In genomic region chr14:64952598-64953309, GRCh38 we compare ENCODE assay signal across 10 cellular contexts. TPM values are rescaled to one million over a fixed set of nuclear protein-coding genes. Genes with fewer than 3 reads are reported as not detected.
A peak's percentile ranks its signal among the peaks of the same experiment; 100 is the strongest.
DNase-seq lines count a peak whose midpoint lies in the region; ATAC-seq, FAIRE-seq and TF ChIP-seq lines count a peak whose summit lies in the region.
"Had no signal": no experiment of that assay in that cellular context is flagged by ENCODE, and none has a peak within 500 bp of the region (broad histone marks: within the 10 kb centered on the region; RNA-seq: fewer than 3 reads in every experiment).

No MANE protein-coding gene starts in this region.

- CTCF ChIA-PET in activated CD8-positive, alpha-beta memory T cell treated with anti-CD3 and anti-CD28 coated beads, Interleukin-2, amount 10 ng/mL, durations not matched to agents 7 days and 5 days (lab: Charles Lee): interaction anchor here (1.0 to 1.3 kb wide), 3 partner anchors 9 to 188 kb away, joined by 3 read pairs; no protein-coding TSS in a partner anchor

- peaks cover 28% of the 10 kb centered on the region for H3K4me1 ChIP-seq in GM23338 (ENCODE audit: insufficient read depth)
- peaks cover 43% of the 10 kb centered on the region for H3K4me1 ChIP-seq in psoas muscle
- H3K4me1 ChIP-seq in effector memory CD4-positive, alpha-beta T cell (ENCODE audit: control insufficient read depth, insufficient read depth, low read length, poor library complexity, severe bottlenecking): no peaks in the 10 kb centered on the region

- H3K9me3 ChIP-seq in psoas muscle: no peaks in the 10 kb centered on the region
- H3K9me3 ChIP-seq in effector memory CD4-positive, alpha-beta T cell (ENCODE audit: control insufficient read depth, low read length): no peaks in the 10 kb centered on the region

- intact Hi-C loops in psoas muscle (cut with DNase I): no loop called here

- no peak for FAIRE-seq in frontal cortex (lab: Jason Lieb, UNC)

- peak overlapping the region; percentile 79 for H3K27ac Mint-ChIP-seq in GM23338
- no peak overlapping the region for H3K27ac Mint-ChIP-seq in activated CD8-positive, alpha-beta memory T cell treated with anti-CD3 and anti-CD28 coated beads, Interleukin-2, amount 10 ng/mL, durations not matched to agents 7 days and 5 days

- no peaks in the 10 kb centered on the region; the same call in 1 of the 2 replicates for H4K20me1 ChIP-seq in GM23338 (replicated peaks; ENCODE audit: insufficient read depth)

- H3K4me3 Mint-ChIP-seq in GM23338: no peak overlapping the region
- no peak overlapping the region for H3K4me3 Mint-ChIP-seq in activated CD8-positive, alpha-beta memory T cell treated with anti-CD3 and anti-CD28 coated beads, Interleukin-2, amount 10 ng/mL, durations not matched to agents 7 days and 5 days

- H3F3A ChIP-seq in GM23338 (replicated peaks; ENCODE audit: low read depth): peaks cover 10% of the 10 kb centered on the region

- peaks cover 29% of the 10 kb centered on the region for H3K36me3 Mint-ChIP-seq in GM23338 (ENCODE audit: low read depth)
- H3K36me3 Mint-ChIP-seq in activated CD8-positive, alpha-beta memory T cell treated with anti-CD3 and anti-CD28 coated beads, Interleukin-2, amount 10 ng/mL, durations not matched to agents 7 days and 5 days: no peaks in the 10 kb centered on the region

- peaks cover 4% of the 10 kb centered on the region for H3K27me3 Mint-ChIP-seq in GM23338 (ENCODE audit: insufficient read depth, low read depth, poor library complexity)
- H3K27me3 Mint-ChIP-seq in activated CD8-positive, alpha-beta memory T cell treated with anti-CD3 and anti-CD28 coated beads, Interleukin-2, amount 10 ng/mL, durations not matched to agents 7 days and 5 days: no peaks in the 10 kb centered on the region

- H3K9me2 ChIP-seq in GM23338 (ENCODE audit: insufficient read depth): no peaks in the 10 kb centered on the region

- ATAC-seq in GM23338: peak; percentile 64
- peak in 1 of 4 donors; percentile 15 for ATAC-seq in psoas muscle
- no peak for ATAC-seq in activated CD8-positive, alpha-beta memory T cell treated with anti-CD3 and anti-CD28 coated beads, Interleukin-2, amount 10 ng/mL, durations not matched to agents 7 days and 5 days

- H3K36me3 ChIP-seq in GM23338 (ENCODE audit: insufficient read depth) (peaks cover 5% of the 10 kb centered on the region; the same call in 1 of the 2 replicates), psoas muscle (ENCODE audit: insufficient read depth in 1 of 2, low read depth in 1 of 2) (peaks cover 0 to 16% of the 10 kb centered on the region in 2 donors)
- peaks cover 5% of the 10 kb centered on the region for H3K36me3 ChIP-seq in effector memory CD4-positive, alpha-beta T cell (ENCODE audit: control insufficient read depth, insufficient read depth, low read length)

- H3K27me3 ChIP-seq in GM23338 (ENCODE audit: insufficient read depth) (no peaks in the 10 kb centered on the region), psoas muscle (ENCODE audit: insufficient read depth in 3 of 3, low read length in 2 of 3) (no peaks in the 10 kb centered on the region)
- no peaks in the 10 kb centered on the region for H3K27me3 ChIP-seq in effector memory CD4-positive, alpha-beta T cell (replicated peaks; ENCODE audit: control insufficient read depth, insufficient read depth, low read length, poor library complexity, severe bottlenecking)

- TF ChIP-seq CTCF in GM23338 (conservative IDR thresholded peaks at IDR 0.05; ENCODE audit: low read depth in 2 of 2) (peak; percentile 44 to 57), psoas muscle (IDR thresholded peaks at IDR 0.05) (no peak)

- H3K9me3 Mint-ChIP-seq in GM23338: no peaks in the 10 kb centered on the region; the same call in 2 of the 3 replicates
- no peaks in the 10 kb centered on the region for H3K9me3 Mint-ChIP-seq in activated CD8-positive, alpha-beta memory T cell treated with anti-CD3 and anti-CD28 coated beads, Interleukin-2, amount 10 ng/mL, durations not matched to agents 7 days and 5 days (ENCODE audit: low read depth)

- no peak overlapping the region for H2AFZ ChIP-seq in GM23338

- WGBS in psoas muscle, 3 donors: 54 to 59% (median 58%) methylated on average over 7 of the region's 7 CpGs

- no peak overlapping the region; the same call in 1 of the 2 replicates for H3K27ac ChIP-seq in GM23338 (ENCODE audit: low read depth)
- peak overlapping the region; percentile 96 for H3K27ac ChIP-seq in psoas muscle
- H3K27ac ChIP-seq in effector memory CD4-positive, alpha-beta T cell (ENCODE audit: insufficient read depth, low read length, poor library complexity, severe bottlenecking): no peak overlapping the region

- DNase-seq in DMS 273 (lab: John Stamatoyannopoulos, UW; ENCODE audit: unreplicated experiment) (peak; percentile 20), DMS 273 treated with DMSO at 0.1 percent for 48 hours (lab: John Stamatoyannopoulos, UW) (no peak), GM23338 (ENCODE audit: low spot score) (peak; percentile 64), SK-MEL-5 (ENCODE audit: low read depth, low spot score) (peak; percentile 53), psoas muscle (no peak), frontal cortex (ENCODE audit: low spot score in 2 of 2) (no peak)
- no peak for DNase-seq in effector memory CD4-positive, alpha-beta T cell
- no peak for DNase-seq in activated CD8-positive, alpha-beta memory T cell treated with anti-CD3 and anti-CD28 coated beads, Interleukin-2, amount 10 ng/mL, durations not matched to agents 7 days and 5 days
- DNase-seq: 8988T, NCI-H187 treated with DMSO at 0.1 percent for 48 hours had no signal

- H3K4me1 Mint-ChIP-seq in GM23338: peaks cover 40% of the 10 kb centered on the region
- H3K4me1 Mint-ChIP-seq in activated CD8-positive, alpha-beta memory T cell treated with anti-CD3 and anti-CD28 coated beads, Interleukin-2, amount 10 ng/mL, durations not matched to agents 7 days and 5 days: no peaks in the 10 kb centered on the region

- no peak overlapping the region for H3K4me3 ChIP-seq in GM23338
- H3K4me3 ChIP-seq in psoas muscle: no peak overlapping the region
- H3K4me3 ChIP-seq in effector memory CD4-positive, alpha-beta T cell (ENCODE audit: insufficient read depth, low read depth, low read length, poor library complexity, severe bottlenecking): no peak overlapping the region

- no peak overlapping the region for H3K4me2 ChIP-seq in GM23338

- in situ Hi-C loops in SK-MEL-5 (cut with HindIII; ENCODE audit: low pct_unique_long_range_greater_than_20kb, low sequenced_read_pairs): no loop called here

- no peaks in the 10 kb centered on the region; the same call in 1 of the 2 replicates for H3K79me2 ChIP-seq in GM23338 (replicated peaks; ENCODE audit: insufficient read depth)

TF ChIP-seq in GM23338, 12 proteins besides CTCF, POLR2A, EP300 and RAD21 (continues in another document):
- TF ChIP-seq ZNF331 (CRISPR knock-in tag; IDR thresholded peaks at IDR 0.05; ENCODE audit: low read depth): no peak

RNA-seq across cellular contexts. Expression of gene GPX2, which starts 10.2 kb away (rescaled TPM):
- total RNA-seq in GM23338 (2014; rRNA removed; shearing (Covaris generic)): 1.8 and 2.2 TPM in 2 replicates
- polyA plus RNA-seq in GM23338 (2016; fragmentation: Nextera tagmentation; extraction: Ambion mirVana) (0.78 TPM in 2 replicates), psoas muscle (under 1 TPM in 2 of 3 donors, not detected in 1; 0.04 to 0.21 TPM)
- not detected in 2 replicates for total RNA-seq in SK-MEL-5 (2014; rRNA removed; shearing (Covaris generic))
- polyA plus RNA-seq in SK-MEL-5 (2015; cell fraction: cytosol; rRNA removed): not detected in 2 replicates
- polyA plus RNA-seq in SK-MEL-5 (2015; cell fraction: nucleus; rRNA removed): not detected in 2 replicates
- total RNA-seq in psoas muscle (not detected), frontal cortex (not detected)
- total RNA-seq in activated CD8-positive, alpha-beta memory T cell treated with anti-CD3 and anti-CD28 coated beads, Interleukin-2, amount 10 ng/mL, durations not matched to agents 7 days and 5 days: not detected

RNA-seq across cellular contexts. Expression of gene RAB15, which starts 19.4 kb away (rescaled TPM):
- total RNA-seq in GM23338 (2014; rRNA removed; shearing (Covaris generic)): 43.3 and 47.3 TPM in 2 replicates
- polyA plus RNA-seq in GM23338 (2016; fragmentation: Nextera tagmentation; extraction: Ambion mirVana) (17.4 and 20.0 TPM in 2 replicates), psoas muscle (1 to 10 TPM; 3.1 to 8.6 (median 3.3) TPM)
- total RNA-seq in SK-MEL-5 (2014; rRNA removed; shearing (Covaris generic)): 14.0 and 16.4 TPM in 2 replicates
- polyA plus RNA-seq in SK-MEL-5 (2015; cell fraction: cytosol; rRNA removed): 14.1 and 18.1 TPM in 2 replicates
- polyA plus RNA-seq in SK-MEL-5 (2015; cell fraction: nucleus; rRNA removed): 29.0 and 55.3 TPM in 2 replicates
- total RNA-seq in psoas muscle (10 to 100 TPM; 18.0 to 61.9 (median 24.2) TPM), frontal cortex (24.1 TPM)
- total RNA-seq in activated CD8-positive, alpha-beta memory T cell treated with anti-CD3 and anti-CD28 coated beads, Interleukin-2, amount 10 ng/mL, durations not matched to agents 7 days and 5 days: 1 to 10 TPM; 2.1 to 2.3 TPM

RNA-seq across cellular contexts. Expression of gene FNTB, which starts 33.9 kb away (rescaled TPM):
- total RNA-seq in GM23338 (2014; rRNA removed; shearing (Covaris generic)): 10.7 and 12.5 TPM in 2 replicates
- polyA plus RNA-seq in GM23338 (2016; fragmentation: Nextera tagmentation; extraction: Ambion mirVana): 7.8 and 8.6 TPM in 2 replicates
- total RNA-seq in SK-MEL-5 (2014; rRNA removed; shearing (Covaris generic)): 24.2 and 27.4 TPM in 2 replicates
- polyA plus RNA-seq in SK-MEL-5 (2015; cell fraction: cytosol; rRNA removed): 46.4 and 53.9 TPM in 2 replicates
- 47.6 and 50.3 TPM in 2 replicates for polyA plus RNA-seq in SK-MEL-5 (2015; cell fraction: nucleus; rRNA removed)
- total RNA-seq in psoas muscle: 10 to 100 TPM; 18.8 to 28.8 (median 20.1) TPM
- polyA plus RNA-seq in psoas muscle: 10 to 100 TPM; 10.2 to 25.4 (median 11.9) TPM
- total RNA-seq in activated CD8-positive, alpha-beta memory T cell treated with anti-CD3 and anti-CD28 coated beads, Interleukin-2, amount 10 ng/mL, durations not matched to agents 7 days and 5 days: 10 to 100 TPM; 15.0 to 15.6 TPM
- total RNA-seq in frontal cortex: 5.3 TPM

RNA-seq across cellular contexts. Expression of gene CHURC1, which starts 38.5 kb away (rescaled TPM):
- 24.7 and 42.0 TPM in 2 replicates for total RNA-seq in GM23338 (2014; rRNA removed; shearing (Covaris generic))
- 218 and 225 TPM in 2 replicates for polyA plus RNA-seq in GM23338 (2016; fragmentation: Nextera tagmentation; extraction: Ambion mirVana)
- 46.6 and 53.4 TPM in 2 replicates for total RNA-seq in SK-MEL-5 (2014; rRNA removed; shearing (Covaris generic))
- 26.8 and 39.6 TPM in 2 replicates for polyA plus RNA-seq in SK-MEL-5 (2015; cell fraction: cytosol; rRNA removed)
- 17.2 and 18.0 TPM in 2 replicates for polyA plus RNA-seq in SK-MEL-5 (2015; cell fraction: nucleus; rRNA removed)
- 100 to 1,000 TPM in 2 of 4 donors, 10 to 100 TPM in 2; 77.9 to 112 (median 94.1) TPM for total RNA-seq in psoas muscle
- 10 to 100 TPM; 31.4 to 67.7 (median 53.4) TPM for polyA plus RNA-seq in psoas muscle
- 10 to 100 TPM; 49.3 to 57.9 TPM for total RNA-seq in activated CD8-positive, alpha-beta memory T cell treated with anti-CD3 and anti-CD28 coated beads, Interleukin-2, amount 10 ng/mL, durations not matched to agents 7 days and 5 days
- 32.2 TPM for total RNA-seq in frontal cortex

Comparison
In these comparisons a context has a peak if more than half of its experiments do, and no peak if none do; other contexts are left out.
1. DNase-seq: peak in DMS 273 (single experiment), GM23338 (single experiment) and SK-MEL-5 (single experiment); none in DMS 273 treated with DMSO at 0.1 percent for 48 hours (single experiment), psoas muscle (0 of 2), effector memory CD4-positive, alpha-beta T cell (0 of 3), activated CD8-positive, alpha-beta memory T cell treated with anti-CD3 and anti-CD28 coated beads, Interleukin-2, amount 10 ng/mL, durations not matched to agents 7 days and 5 days (single experiment) and frontal cortex (0 of 2).